17 cellular contexts compared by ENCODE assay signal in the genomic region with DNA sequence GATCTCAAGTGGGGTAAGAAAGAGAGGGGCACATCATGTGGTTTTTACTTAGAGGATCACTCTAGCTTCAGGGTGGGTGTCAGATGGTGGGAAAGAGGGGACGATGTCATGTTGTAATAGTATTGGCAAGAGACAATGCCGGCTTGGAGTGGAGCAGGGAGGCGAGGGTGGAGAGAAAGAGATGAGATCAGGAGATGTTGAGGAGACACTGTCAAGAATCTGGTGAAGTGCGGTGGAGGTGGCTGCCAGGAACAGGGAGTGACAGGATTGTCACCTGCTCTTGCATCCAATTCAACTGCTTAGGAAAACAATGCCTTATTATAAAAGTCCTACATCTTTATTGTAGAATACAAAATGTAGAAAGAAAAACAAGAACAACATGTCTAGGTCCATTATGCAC.
A peak's percentile ranks its signal among the peaks of the same experiment; 100 is the strongest.
DNase-seq lines count a peak whose midpoint lies in the region; ATAC-seq and TF ChIP-seq lines count a peak whose summit lies in the region.
"Had no signal": no experiment of that assay in that cellular context is flagged by ENCODE, and none has a peak within 500 bp of the region (broad histone marks: within the 10 kb centered on the region; RNA-seq: fewer than 3 reads in every experiment).

No MANE protein-coding gene starts in this region.

- H3K27me3 ChIP-seq in Loucy (ENCODE audit: insufficient read depth, low read length, poor library complexity, severe bottlenecking), result no peaks in the 10 kb centered on the region

- peak overlapping the region; percentile 29 for H3K27ac Mint-ChIP-seq in T-helper 1 cell treated with Interleukin-12 subunit alpha and Interleukin-12 subunit beta and Interleukin-4 antibody, amounts not matched to agents 30 μg/mL and 1 μg/mL, for 36 hours
- peak overlapping the region; percentile 34 to 98 (median 94) for H3K27ac Mint-ChIP-seq in immature natural killer cell
- H3K27ac Mint-ChIP-seq: H9, IgD-negative memory B cell had no signal

- H3F3A ChIP-seq in Loucy (ENCODE audit: low read depth), result peaks cover 6% of the 10 kb centered on the region; the same call in 1 of the 2 replicates

- peaks cover 75% of the 10 kb centered on the region for H3K79me2 ChIP-seq in Loucy (ENCODE audit: insufficient read depth, low read length)

- peaks cover 36% of the 10 kb centered on the region for H3K4me1 Mint-ChIP-seq in T-helper 1 cell treated with Interleukin-12 subunit alpha and Interleukin-12 subunit beta and Interleukin-4 antibody, amounts not matched to agents 30 μg/mL and 1 μg/mL, for 36 hours (ENCODE audit: low read depth)
- peaks cover 23 to 31% of the 10 kb centered on the region in 2 donors for H3K4me1 Mint-ChIP-seq in immature natural killer cell

- H2AFZ ChIP-seq in Loucy (ENCODE audit: low read length), result no peak overlapping the region

- H3K9me2 ChIP-seq in Loucy (replicated peaks; ENCODE audit: low read depth, low read length), result no peaks in the 10 kb centered on the region

- H3K9me3 Mint-ChIP-seq in T-helper 1 cell treated with Interleukin-12 subunit alpha and Interleukin-12 subunit beta and Interleukin-4 antibody, amounts not matched to agents 30 μg/mL and 1 μg/mL, for 36 hours, result no peaks in the 10 kb centered on the region
- no peaks in the 10 kb centered on the region for H3K9me3 Mint-ChIP-seq in immature natural killer cell
- H3K9me3 Mint-ChIP-seq: CD8-positive, alpha-beta memory T cell had no signal

- DNase-seq in T-helper 1 cell (no peak), immature natural killer cell (no peak), NCI-H2196 (lab: John Stamatoyannopoulos, UW; ENCODE audit: unreplicated experiment) (no peak), kidney glomerular epithelial cell (lab: John Stamatoyannopoulos, UW) (no peak)
- DNase-seq: AML-193; CD8-positive, alpha-beta memory T cell; COR-L47; GDM1; GOT3; H9; KBM-7 had no signal

- no peak overlapping the region for H3K4me3 Mint-ChIP-seq in T-helper 1 cell treated with Interleukin-12 subunit alpha and Interleukin-12 subunit beta and Interleukin-4 antibody, amounts not matched to agents 30 μg/mL and 1 μg/mL, for 36 hours
- H3K4me3 Mint-ChIP-seq in immature natural killer cell, result peak overlapping the region in 1 of 5 donors; percentile 3
- H3K4me3 Mint-ChIP-seq: H9, IgD-negative memory B cell had no signal

- H3K36me3 ChIP-seq in Loucy (ENCODE audit: insufficient read depth, low read length), result no peaks in the 10 kb centered on the region

- H3K9ac ChIP-seq in Loucy (ENCODE audit: low read depth, low read length, poor library complexity, severe bottlenecking), result peak overlapping the region; percentile 74

- H3K4me1 ChIP-seq in Loucy (ENCODE audit: insufficient read depth, low read length, poor library complexity, severe bottlenecking), result peaks cover 60% of the 10 kb centered on the region

- ATAC-seq in HG03521 (IDR thresholded peaks at IDR 0.05; ENCODE audit: unreplicated experiment), result no peak
- ATAC-seq: A549, HepG2 had no signal

- H4K20me1 ChIP-seq in Loucy (ENCODE audit: insufficient read depth, low read length, poor library complexity, severe bottlenecking), result no peaks in the 10 kb centered on the region

- TF ChIP-seq CTCF in Loucy (conservative IDR thresholded peaks at IDR 0.05; ENCODE audit: low read length), result no peak

- peaks cover 8% of the 10 kb centered on the region for H3K27me3 Mint-ChIP-seq in T-helper 1 cell treated with Interleukin-12 subunit alpha and Interleukin-12 subunit beta and Interleukin-4 antibody, amounts not matched to agents 30 μg/mL and 1 μg/mL, for 36 hours (ENCODE audit: low read depth)
- peaks cover 0 to 5% (median 2%) of the 10 kb centered on the region in 3 donors for H3K27me3 Mint-ChIP-seq in immature natural killer cell (ENCODE audit: low read depth in 3 of 3)

- H3K4me2 ChIP-seq in Loucy (ENCODE audit: low read depth, low read length, poor library complexity, severe bottlenecking), result peak overlapping the region; percentile 91
- H3K4me2 ChIP-seq: A549 had no signal

- no peaks in the 10 kb centered on the region for H3K9me3 ChIP-seq in Loucy (ENCODE audit: insufficient read depth, low read depth, low read length)
- H3K9me3 ChIP-seq: A549 had no signal

- peaks cover 11% of the 10 kb centered on the region for H3K36me3 Mint-ChIP-seq in T-helper 1 cell treated with Interleukin-12 subunit alpha and Interleukin-12 subunit beta and Interleukin-4 antibody, amounts not matched to agents 30 μg/mL and 1 μg/mL, for 36 hours (ENCODE audit: low read depth)
- H3K36me3 Mint-ChIP-seq in immature natural killer cell, result peaks cover 0 to 4% (median 0%) of the 10 kb centered on the region in 3 donors
- H3K36me3 Mint-ChIP-seq: IgD-negative memory B cell had no signal

- H3K4me3 ChIP-seq in Loucy (ENCODE audit: low read length, poor library complexity, severe bottlenecking), result no peak overlapping the region
- H3K4me3 ChIP-seq: A549 had no signal
